In the genomic region with DNA sequence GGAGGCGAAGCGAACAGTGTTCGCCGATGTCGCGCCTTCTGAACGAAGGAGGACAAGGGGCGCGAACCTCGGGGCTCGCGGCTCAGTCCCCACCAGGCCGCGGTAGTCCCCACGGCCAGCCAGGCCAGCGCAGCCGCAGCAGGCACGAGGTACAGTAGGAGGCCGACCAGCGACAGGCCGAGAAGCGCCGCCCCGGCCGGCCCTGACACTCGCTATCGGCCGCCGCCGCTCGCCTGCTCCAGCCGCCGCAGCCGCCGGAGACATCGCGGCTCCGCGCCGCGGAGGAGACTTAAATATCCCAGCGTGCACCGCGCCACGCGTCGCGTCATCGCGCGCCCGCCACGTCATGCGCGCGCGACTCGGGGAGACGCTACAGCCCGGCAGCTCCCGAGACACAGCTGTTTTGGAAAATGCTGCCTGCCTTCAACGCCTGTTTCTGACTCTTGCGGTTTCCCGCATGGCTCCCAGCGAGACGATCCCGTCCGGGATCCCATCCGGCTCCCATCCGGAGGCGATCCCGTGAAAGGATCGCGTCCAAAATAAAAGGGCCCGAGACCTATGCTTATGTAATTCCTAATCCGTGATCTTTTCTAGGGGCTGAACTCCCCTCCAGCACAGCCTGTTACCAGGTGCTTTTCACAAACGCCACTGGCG, we compare ENCODE assay signal across 8 cellular contexts. TPM values are rescaled to one million over a fixed set of nuclear protein-coding genes. Genes with fewer than 3 reads are reported as not detected.
A peak's percentile ranks its signal among the peaks of the same experiment; 100 is the strongest.
DNase-seq lines count a peak whose midpoint lies in the region; ATAC-seq and TF ChIP-seq lines count a peak whose summit lies in the region.
"Not testable (repeated sequence)": the region's sequence is repeated elsewhere in the genome, so short reads cannot be mapped to it uniquely, and the experiment has no call there.

Gene POMZP3 (minus strand): TSS at position 291 of the 654 bp plus-strand sequence. CDS start 1,215 bp downstream, outside the sequence.

- H3K27ac Mint-ChIP-seq in CD14-positive monocyte (peak within 1 kb of the TSS; percentile 91 to 97 (median 96)), endodermal cell (peak within 1 kb of the TSS; percentile 98)
- peak within 1 kb of the TSS; percentile 95 for H3K27ac Mint-ChIP-seq in activated T-cell treated with anti-CD3 and anti-CD28 coated beads, Interleukin-2, amount 50 U/mL, for 24 hours

- H3K79me2 ChIP-seq in OCI-LY7 (ENCODE audit: insufficient read depth, low read depth, low read length): not testable (repeated sequence)

- H3K9ac ChIP-seq in endodermal cell (ENCODE audit: extremely low read depth, low read length, poor library complexity, severe bottlenecking): peak within 1 kb of the TSS; percentile 77

- DNase-seq in CD14-positive monocyte (ENCODE audit: low spot score): not testable (repeated sequence)
- peak; percentile 17 for DNase-seq in OCI-LY7 (ENCODE audit: low spot score)
- peak; percentile 78 for DNase-seq in activated T-cell treated with anti-CD3 and anti-CD28 coated beads, Interleukin-2, amount 50 U/mL, for 24 hours
- peak; percentile 68 for DNase-seq in endodermal cell
- DNase-seq in lower lobe of right lung: peak; percentile 48
- DNase-seq in stimulated activated CD4-positive, alpha-beta T cell treated with anti-CD3 and anti-CD28 coated beads, Interleukin-15, amount 100 ng/mL, for 24 hours: peak; percentile 47

- H3K27me3 ChIP-seq in endodermal cell (ENCODE audit: control insufficient read depth, insufficient read depth, low read length, poor library complexity, severe bottlenecking); lower lobe of right lung (ENCODE audit: low read depth): not testable (repeated sequence)

- H3K4me1 ChIP-seq in OCI-LY7 (ENCODE audit: insufficient read depth, low read length, poor library complexity, severe bottlenecking); endodermal cell (ENCODE audit: control insufficient read depth, insufficient read depth, low read length); lower lobe of right lung: not testable (repeated sequence)

- peaks cover 11 to 14% of the 10 kb centered on the region in 2 donors for H3K36me3 Mint-ChIP-seq in CD14-positive monocyte
- H3K36me3 Mint-ChIP-seq in activated T-cell treated with anti-CD3 and anti-CD28 coated beads, Interleukin-2, amount 50 U/mL, for 24 hours (ENCODE audit: low read depth): peaks cover 19% of the 10 kb centered on the region
- H3K36me3 Mint-ChIP-seq in endodermal cell (ENCODE audit: low read depth): not testable (repeated sequence)

- POLR2A ChIA-PET in OCI-LY7 (lab: Charles Lee): not testable (repeated sequence)

- WGBS in endodermal cell (ENCODE audit: insufficient coverage in 1 of 2, insufficient read length in 1 of 2), 2 experiments: 0% methylated on average over 15 of the region's 78 CpGs; no CpG with 5 or more reads in 1 of the 2 experiments

- not testable (repeated sequence) for BruUV-seq in OCI-LY7 (replicated peaks; lab: Mats Ljungman, UMichigan)

- H3K9me3 Mint-ChIP-seq in CD14-positive monocyte; activated T-cell treated with anti-CD3 and anti-CD28 coated beads, Interleukin-2, amount 50 U/mL, for 24 hours; endodermal cell: not testable (repeated sequence)

- intact Hi-C loops in CD14-positive monocyte (cut with micrococcal nuclease); OCI-LY7 (cut with micrococcal nuclease; ENCODE audit: unreplicated experiment); lower lobe of right lung (cut with DNase I): not testable (repeated sequence)

- TF ChIP-seq CTCF in CD14-positive monocyte (IDR thresholded peaks at IDR 0.05); OCI-LY7 (conservative IDR thresholded peaks at IDR 0.05; ENCODE audit: low read length); endodermal cell (conservative IDR thresholded peaks at IDR 0.05); lower lobe of right lung (IDR thresholded peaks at IDR 0.05): not testable (repeated sequence)

- not testable (repeated sequence) for H3K9me3 ChIP-seq in OCI-LY7 (ENCODE audit: low read length); endodermal cell (ENCODE audit: control insufficient read depth, low read length); lower lobe of right lung

- H3K36me3 ChIP-seq in OCI-LY7 (ENCODE audit: insufficient read depth, low read length); endodermal cell (ENCODE audit: control insufficient read depth, insufficient read depth, low read length): not testable (repeated sequence)
- H3K36me3 ChIP-seq in lower lobe of right lung: peaks cover 20% of the 10 kb centered on the region

- H3K4me3 ChIP-seq in OCI-LY7 (ENCODE audit: low read depth, low read length, poor library complexity, severe bottlenecking): peak within 1 kb of the TSS; percentile 72
- peak within 1 kb of the TSS; percentile 79 for H3K4me3 ChIP-seq in endodermal cell (ENCODE audit: low read length)
- H3K4me3 ChIP-seq in lower lobe of right lung: peak within 1 kb of the TSS; percentile 65

- H3K4me1 Mint-ChIP-seq in CD14-positive monocyte; activated T-cell treated with anti-CD3 and anti-CD28 coated beads, Interleukin-2, amount 50 U/mL, for 24 hours (ENCODE audit: low read depth); endodermal cell: not testable (repeated sequence)

- H3K4me3 Mint-ChIP-seq in CD14-positive monocyte (peak within 1 kb of the TSS; percentile 88 to 96), endodermal cell (peak within 1 kb of the TSS; percentile 78)
- peak within 1 kb of the TSS; percentile 87 for H3K4me3 Mint-ChIP-seq in activated T-cell treated with anti-CD3 and anti-CD28 coated beads, Interleukin-2, amount 50 U/mL, for 24 hours

- peak; percentile 86 for ATAC-seq in GM19438 (IDR thresholded peaks at IDR 0.05; ENCODE audit: low read depth, unreplicated experiment)
- peak; percentile 78 for ATAC-seq in HG03139 (IDR thresholded peaks at IDR 0.05; ENCODE audit: unreplicated experiment)
- peak; percentile 98 to 99 for ATAC-seq in lower lobe of right lung

- not testable (repeated sequence) for H3K9me2 ChIP-seq in OCI-LY7 (ENCODE audit: insufficient read depth, low read length)

- H3K27me3 Mint-ChIP-seq in CD14-positive monocyte (ENCODE audit: low read depth in 3 of 3); activated T-cell treated with anti-CD3 and anti-CD28 coated beads, Interleukin-2, amount 50 U/mL, for 24 hours; endodermal cell (ENCODE audit: insufficient read depth): not testable (repeated sequence)

- CTCF ChIA-PET in OCI-LY7 (lab: Charles Lee; ENCODE audit: unreplicated experiment): not testable (repeated sequence)

- H3K4me2 ChIP-seq in OCI-LY7 (ENCODE audit: low read length): peak within 1 kb of the TSS; percentile 80

- not testable (repeated sequence) for H2AFZ ChIP-seq in OCI-LY7 (ENCODE audit: low read length)

- peak within 1 kb of the TSS; percentile 11 for H3K27ac ChIP-seq in OCI-LY7 (ENCODE audit: low read depth, low read length, poor library complexity, severe bottlenecking)
- peak within 1 kb of the TSS; percentile 75 for H3K27ac ChIP-seq in endodermal cell (ENCODE audit: low read depth, low read length)
- peak within 1 kb of the TSS; percentile 91 for H3K27ac ChIP-seq in lower lobe of right lung

- not testable (repeated sequence) for H4K20me1 ChIP-seq in OCI-LY7 (ENCODE audit: insufficient read depth, low read length)

RNA-seq across cellular contexts. Expression of gene POMZP3, which starts in this region (rescaled TPM):
- 1 to 10 TPM; 1.1 to 2.2 TPM for polyA plus RNA-seq in CD14-positive monocyte
- 5.0 and 5.4 TPM in 2 replicates for total RNA-seq in OCI-LY7 (2014; rRNA removed; shearing (Covaris generic))
- total RNA-seq in OCI-LY7 (2022): 8.5 and 12.2 TPM in 2 replicates
- total RNA-seq in endodermal cell: 10 to 100 TPM in 1 of 2 donors, 1 to 10 TPM in 1; 8.2 to 13.3 TPM
- 12.5 TPM for polyA plus RNA-seq in endodermal cell (2013, experiment 1 of 2)
- 12.5 TPM for polyA plus RNA-seq in endodermal cell (2013, experiment 2 of 2)
- 10.8 TPM for total RNA-seq in lower lobe of right lung

Comparison
In these comparisons a context has a peak if more than half of its experiments do, and no peak if none do; other contexts are left out.
1. H3K27ac ChIP-seq: peak in every context shown above with its lines; median percentile 91 in lower lobe of right lung; 75 in endodermal cell; 11 in OCI-LY7.